Comparison of ENCODE assay signal across 10 cellular contexts in the genomic region with DNA sequence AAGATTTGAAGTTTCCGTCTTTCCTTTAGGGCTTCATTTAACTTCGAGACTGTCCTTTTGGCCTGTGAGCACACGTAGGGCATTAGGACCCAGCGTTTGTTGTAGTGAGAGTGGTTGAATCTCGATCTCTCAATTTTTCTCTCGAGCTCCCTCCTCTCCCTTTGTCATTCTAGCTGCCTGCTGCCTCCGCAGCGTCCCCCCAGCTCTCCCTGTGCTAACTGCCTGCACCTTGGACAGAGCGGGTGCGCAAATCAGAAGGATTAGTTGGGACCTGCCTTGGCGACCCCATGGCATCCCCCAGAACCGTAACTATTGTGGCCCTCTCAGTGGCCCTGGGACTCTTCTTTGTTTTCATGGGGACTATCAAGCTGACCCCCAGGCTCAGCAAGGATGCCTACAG. TPM values are rescaled to one million over a fixed set of nuclear protein-coding genes. Genes with fewer than 3 reads are reported as not detected.
DNase-seq lines count a peak whose midpoint lies in the region; ATAC-seq and TF ChIP-seq lines count a peak whose summit lies in the region.
"Had no signal": no experiment of that assay in that cellular context is flagged by ENCODE, and none has a peak within 500 bp of the region (broad histone marks: within the 10 kb centered on the region; RNA-seq: fewer than 3 reads in every experiment).

A gene with protein sequence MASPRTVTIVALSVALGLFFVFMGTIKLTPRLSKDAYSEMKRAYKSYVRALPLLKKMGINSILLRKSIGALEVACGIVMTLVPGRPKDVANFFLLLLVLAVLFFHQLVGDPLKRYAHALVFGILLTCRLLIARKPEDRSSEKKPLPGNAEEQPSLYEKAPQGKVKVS (plus strand): TSS at position 164 of the 400 bp plus-strand sequence. CDS start 124 bp downstream, at position 288.

- no peaks in the 10 kb centered on the region for H3K9me3 ChIP-seq in colonic mucosa
- no peaks in the 10 kb centered on the region for H3K9me3 ChIP-seq in mesodermal cell (ENCODE audit: control insufficient read depth, low read length)
- H3K9me3 ChIP-seq in CD4-positive, alpha-beta memory T cell (ENCODE audit: control insufficient read depth in 1 of 2, low read length in 2 of 2): no peaks in the 10 kb centered on the region

- H3K4me1 ChIP-seq in colonic mucosa (no peaks in the 10 kb centered on the region), mesodermal cell (ENCODE audit: control insufficient read depth, insufficient read depth, low read length, poor library complexity, severe bottlenecking) (peaks cover 6% of the 10 kb centered on the region)
- no peaks in the 10 kb centered on the region for H3K4me1 ChIP-seq in CD4-positive, alpha-beta memory T cell (ENCODE audit: insufficient read depth, low read length)

- H3K4me3 ChIP-seq in colonic mucosa (peak within 1 kb of the TSS; percentile 34), mesodermal cell (ENCODE audit: extremely low read depth, insufficient read depth, low read length, poor library complexity, severe bottlenecking) (peak within 1 kb of the TSS; percentile 36)
- H3K4me3 ChIP-seq in CD4-positive, alpha-beta memory T cell (ENCODE audit: low read length in 2 of 2): no peak within 1 kb of the TSS

- DNase-seq in NCI-H345 (lab: John Stamatoyannopoulos, UW) (peak; percentile 24), NCI-H345 treated with DMSO at 0.1 percent for 48 hours (lab: John Stamatoyannopoulos, UW; ENCODE audit: unreplicated experiment) (no peak), colonic mucosa (peak; percentile 21)
- no peak for DNase-seq in CD4-positive, alpha-beta memory T cell
- no peak for DNase-seq in stimulated activated CD8-positive, alpha-beta memory T cell treated with anti-CD3 and anti-CD28 coated beads, Interleukin-4, amount 100 ng/mL, for 48 hours
- DNase-seq: AML-193, T-helper 17 cell had no signal

- no peak for TF ChIP-seq CTCF in colonic mucosa (IDR thresholded peaks at IDR 0.05)

- no peaks in the 10 kb centered on the region for H3K27me3 ChIP-seq in colonic mucosa
- H3K27me3 ChIP-seq in CD4-positive, alpha-beta memory T cell (ENCODE audit: insufficient read depth, low read length): no peaks in the 10 kb centered on the region

- no peak within 1 kb of the TSS for H3K27ac ChIP-seq in colonic mucosa
- H3K27ac ChIP-seq in mesodermal cell (ENCODE audit: low read depth, low read length, severe bottlenecking): no peak within 1 kb of the TSS
- no peak within 1 kb of the TSS for H3K27ac ChIP-seq in temporal lobe (ENCODE audit: low read depth, low read length)
- no peak within 1 kb of the TSS for H3K27ac ChIP-seq in CD4-positive, alpha-beta memory T cell (ENCODE audit: low read depth, low read length)

- H3K27ac Mint-ChIP-seq in CD4-positive, alpha-beta memory T cell: no peak within 1 kb of the TSS
- H3K27ac Mint-ChIP-seq: T-helper 17 cell had no signal

- POLR2A ChIA-PET in CD4-positive, alpha-beta memory T cell (lab: Charles Lee; ENCODE audit: partially characterized antibody): interaction anchor here (0.6 kb wide), 1 partner anchor 315 kb away, joined by 3 read pairs; no protein-coding TSS in a partner anchor

- intact Hi-C loops in colonic mucosa (cut with DNase I): no loop called here
- intact Hi-C loops in CD4-positive, alpha-beta memory T cell (cut with micrococcal nuclease): no loop called here

- no peaks in the 10 kb centered on the region for H3K36me3 ChIP-seq in colonic mucosa
- no peaks in the 10 kb centered on the region for H3K36me3 ChIP-seq in mesodermal cell (ENCODE audit: control insufficient read depth, insufficient read depth, low read length)
- no peaks in the 10 kb centered on the region for H3K36me3 ChIP-seq in CD4-positive, alpha-beta memory T cell (ENCODE audit: insufficient read depth, low read length)

- no peaks in the 10 kb centered on the region for H3K36me3 Mint-ChIP-seq in CD4-positive, alpha-beta memory T cell

- 17% methylated on average over 1 of the region's 12 CpGs; no CpG with 5 or more reads in 1 of the 2 experiments for WGBS in mesodermal cell (ENCODE audit: insufficient coverage in 2 of 2), 2 experiments

- no peak within 1 kb of the TSS for H3K9ac ChIP-seq in colonic mucosa (ENCODE audit: low read depth in 2 of 2, low read length in 2 of 2)

- no peak for ATAC-seq in GM19395 (IDR thresholded peaks at IDR 0.05; ENCODE audit: unreplicated experiment)
- ATAC-seq: T-helper 17 cell had no signal

- peak within 1 kb of the TSS in 2 of 8 donors; percentile 7 to 9 for H3K4me3 Mint-ChIP-seq in CD4-positive, alpha-beta memory T cell
- H3K4me3 Mint-ChIP-seq: T-helper 17 cell had no signal

- H3K4me1 Mint-ChIP-seq in CD4-positive, alpha-beta memory T cell: peaks cover 0 to 2% (median 0%) of the 10 kb centered on the region in 4 donors
- H3K4me1 Mint-ChIP-seq: T-helper 17 cell had no signal

- CTCF ChIA-PET in CD4-positive, alpha-beta memory T cell (lab: Charles Lee; ENCODE audit: partially characterized antibody): no interaction called here

- no peaks in the 10 kb centered on the region for H3K9me3 Mint-ChIP-seq in CD4-positive, alpha-beta memory T cell

- H3K27me3 Mint-ChIP-seq in CD4-positive, alpha-beta memory T cell: peaks cover 4 to 6% of the 10 kb centered on the region in 2 donors

RNA-seq across cellular contexts. Expression of the gene that starts here (rescaled TPM):
- total RNA-seq in colonic mucosa: 1 to 10 TPM in 1 of 2 donors, under 1 TPM in 1; 0.96 to 3.9 TPM
- polyA plus RNA-seq in mesodermal cell (2013, experiment 1 of 2): 8.7 TPM
- 7.1 TPM for polyA plus RNA-seq in mesodermal cell (2013, experiment 2 of 2)
- total RNA-seq in temporal lobe: 74.0 TPM
- total RNA-seq in CD4-positive, alpha-beta memory T cell: not detected
- polyA plus RNA-seq in CD4-positive, alpha-beta memory T cell: not detected
- total RNA-seq: T-helper 17 cell had no signal

Comparison
In these comparisons a context has a peak if more than half of its experiments do, and no peak if none do; other contexts are left out.
1. RNA of the gene that starts here (total RNA-seq): 74.0 TPM in temporal lobe (single experiment); 0.96 to 3.9 TPM in colonic mucosa and not detected in CD4-positive, alpha-beta memory T cell; every median in the first group is over 10 times any median in the second.
2. DNase-seq: peak in NCI-H345 (single experiment) and colonic mucosa (single experiment); none in NCI-H345 treated with DMSO at 0.1 percent for 48 hours (single experiment), CD4-positive, alpha-beta memory T cell (0 of 5) and stimulated activated CD8-positive, alpha-beta memory T cell treated with anti-CD3 and anti-CD28 coated beads, Interleukin-4, amount 100 ng/mL, for 48 hours (single experiment).
3. H3K4me3 ChIP-seq: peak in colonic mucosa (single experiment) and mesodermal cell (single experiment); none in CD4-positive, alpha-beta memory T cell (0 of 2).